In genomic region chr4:136183513-136183912, GRCh38 we compare ENCODE assay signal across 20 cellular contexts.
DNase-seq lines count a peak whose midpoint lies in the region; ATAC-seq, FAIRE-seq and TF ChIP-seq lines count a peak whose summit lies in the region.
"Had no signal": no experiment of that assay in that cellular context is flagged by ENCODE, and none has a peak within 500 bp of the region (broad histone marks: within the 10 kb centered on the region; RNA-seq: fewer than 3 reads in every experiment).

No MANE protein-coding gene starts in this region.

- ATAC-seq in stimulated activated naive CD8-positive, alpha-beta T cell treated with anti-CD3 and anti-CD28 coated beads, Interleukin-15, amount 100 ng/mL, for 72 hours, result no peak
- no peak for ATAC-seq in lower lobe of right lung
- ATAC-seq: T-helper 17 cell had no signal

- no peak overlapping the region for H3K27ac Mint-ChIP-seq in stimulated activated naive CD8-positive, alpha-beta T cell treated with anti-CD3 and anti-CD28 coated beads, Interleukin-15, amount 100 ng/mL, for 72 hours
- H3K27ac Mint-ChIP-seq: HFFc6, T-helper 17 cell had no signal

- no peak overlapping the region for H4K91ac ChIP-seq in H1 (replicated peaks; ENCODE audit: insufficient read length, low read length)

- TF ChIP-seq EP300 in H1 (IDR thresholded peaks at IDR 0.05; ENCODE audit: borderline replicate concordance in 1 of 2, low read depth in 2 of 2, low read length in 2 of 2), result no peak

- no peaks in the 10 kb centered on the region for H3K27me3 Mint-ChIP-seq in stimulated activated naive CD8-positive, alpha-beta T cell treated with anti-CD3 and anti-CD28 coated beads, Interleukin-15, amount 100 ng/mL, for 72 hours
- H3K27me3 Mint-ChIP-seq: T-helper 17 cell had no signal

- H3K4me3 ChIP-seq in H1 (ENCODE audit: extremely low read depth in 1 of 4, insufficient read depth in 2 of 4, low read depth in 3 of 4, low read length in 4 of 4) (no peak overlapping the region), lower lobe of right lung (no peak overlapping the region)
- H3K4me3 ChIP-seq: BLaER1 had no signal

- H3K4me2 ChIP-seq in H1 (ENCODE audit: insufficient read depth in 1 of 2, low read depth in 2 of 2, low read length in 2 of 2), result no peak overlapping the region
- H3K4me2 ChIP-seq: BLaER1 had no signal

- POLR2A ChIA-PET in H1 (lab: Charles Lee; ENCODE audit: partially characterized antibody), result no interaction called here

- H4K20me1 ChIP-seq in H1 (replicated peaks in 1 of 2; ENCODE audit: control insufficient read depth in 1 of 2, insufficient read depth in 2 of 2, low read length in 2 of 2), result no peaks in the 10 kb centered on the region
- H4K20me1 ChIP-seq: BLaER1 had no signal

- H3K9me3 Mint-ChIP-seq in stimulated activated naive CD8-positive, alpha-beta T cell treated with anti-CD3 and anti-CD28 coated beads, Interleukin-15, amount 100 ng/mL, for 72 hours, result peaks cover 6 to 14% of the 10 kb centered on the region in 2 donors

- H3K18ac ChIP-seq in H1 (ENCODE audit: extremely low read depth, low read length), result no peak overlapping the region

- TF ChIP-seq CTCF in H1 (IDR thresholded peaks at IDR 0.05; ENCODE audit: control extremely low read depth in 1 of 3, insufficient read depth in 1 of 3, low read depth in 1 of 3, low read length in 3 of 3), result peak; percentile 36 to 37 (median 37)
- no peak for TF ChIP-seq CTCF in lower lobe of right lung (IDR thresholded peaks at IDR 0.05)

- H2BK120ac ChIP-seq in H1 (replicated peaks; ENCODE audit: low read depth, low read length), result no peak overlapping the region

- no peak overlapping the region for H3K9ac ChIP-seq in H1 (replicated peaks in 1 of 4; ENCODE audit: extremely low read depth in 1 of 4, low read depth in 3 of 4, low read length in 3 of 4)
- H3K9ac ChIP-seq: BLaER1 had no signal

- H2AK5ac ChIP-seq in H1 (ENCODE audit: low read depth, low read length), result no peak overlapping the region

- no peak overlapping the region for H2BK12ac ChIP-seq in H1 (ENCODE audit: low read depth, low read length)

- H3K36me3 ChIP-seq in H1 (ENCODE audit: control insufficient read depth in 2 of 4, insufficient read depth in 4 of 4, low read length in 3 of 4) (no peaks in the 10 kb centered on the region), lower lobe of right lung (no peaks in the 10 kb centered on the region)
- H3K36me3 ChIP-seq: BLaER1 had no signal

- no peak overlapping the region for H4K5ac ChIP-seq in H1 (ENCODE audit: insufficient read length, low read depth, low read length)

- H3K27me3 ChIP-seq in H1 (replicated peaks in 1 of 4; ENCODE audit: control insufficient read depth in 3 of 4, extremely low read depth in 1 of 4, insufficient read depth in 3 of 4, low read length in 3 of 4) (no peaks in the 10 kb centered on the region), lower lobe of right lung (ENCODE audit: low read depth) (no peaks in the 10 kb centered on the region)
- H3K27me3 ChIP-seq: BLaER1 had no signal

- no peaks in the 10 kb centered on the region for H3K79me2 ChIP-seq in H1 (ENCODE audit: control insufficient read depth in 1 of 2, insufficient read depth in 2 of 2, low read length in 2 of 2)

- H2BK20ac ChIP-seq in H1 (ENCODE audit: low read length), result no peak overlapping the region

- H4K8ac ChIP-seq in H1 (ENCODE audit: extremely low read depth, insufficient read depth, low read length), result no peak overlapping the region

- no peaks in the 10 kb centered on the region for H3K4me1 Mint-ChIP-seq in stimulated activated naive CD8-positive, alpha-beta T cell treated with anti-CD3 and anti-CD28 coated beads, Interleukin-15, amount 100 ng/mL, for 72 hours
- H3K4me1 Mint-ChIP-seq: T-helper 17 cell had no signal

- H2BK15ac ChIP-seq in H1 (ENCODE audit: low read length), result no peak overlapping the region

- H3K4ac ChIP-seq in H1 (replicated peaks; ENCODE audit: insufficient read length, low read depth, low read length), result no peak overlapping the region

- H2BK5ac ChIP-seq in H1 (ENCODE audit: low read depth, low read length), result no peak overlapping the region

- no peaks in the 10 kb centered on the region for H3K79me1 ChIP-seq in H1 (ENCODE audit: low read depth, low read length)

- H3K56ac ChIP-seq in H1 (replicated peaks; ENCODE audit: insufficient read length, low read depth, low read length), result no peak overlapping the region

- no peak overlapping the region for H3K23ac ChIP-seq in H1 (ENCODE audit: insufficient read length)

- H3K4me3 Mint-ChIP-seq in stimulated activated naive CD8-positive, alpha-beta T cell treated with anti-CD3 and anti-CD28 coated beads, Interleukin-15, amount 100 ng/mL, for 72 hours, result no peak overlapping the region
- H3K4me3 Mint-ChIP-seq: HFFc6, T-helper 17 cell had no signal

- no peak for TF ChIP-seq POLR2A in H1 (IDR thresholded peaks at IDR 0.05; ENCODE audit: control extremely low read depth in 1 of 2, low read depth in 2 of 2, low read length in 2 of 2)

- H3K9me3 ChIP-seq in H1 (ENCODE audit: insufficient read depth in 2 of 2, low read depth in 1 of 2, low read length in 1 of 2) (no peaks in the 10 kb centered on the region), lower lobe of right lung (no peaks in the 10 kb centered on the region)
- H3K9me3 ChIP-seq: BLaER1 had no signal

- DNase-seq in NCI-H82 (lab: John Stamatoyannopoulos, UW), result peak; percentile 13
- DNase-seq in NCI-H82 treated with DMSO at 0.1 percent for 48 hours (lab: John Stamatoyannopoulos, UW; ENCODE audit: unreplicated experiment), result no peak
- DNase-seq in NAMALWA (ENCODE audit: low spot score), result peak; percentile 20
- peak in 1 of 2 experiments; percentile 15 for DNase-seq in H1 (ENCODE audit: low read depth in 1 of 2, low spot score in 2 of 2)
- DNase-seq in NCI-H2107 treated with DMSO at 0.1 percent for 48 hours (lab: John Stamatoyannopoulos, UW; ENCODE audit: unreplicated experiment), result no peak
- no peak for DNase-seq in stimulated activated naive CD8-positive, alpha-beta T cell treated with anti-CD3 and anti-CD28 coated beads, Interleukin-15, amount 100 ng/mL, for 72 hours
- no peak for DNase-seq in lower lobe of right lung
- no peak for DNase-seq in SW 1271 (lab: John Stamatoyannopoulos, UW)
- DNase-seq: 8988T, GOT3, HFFc6, KG1, NCI-H1092, NCI-H1694 treated with DMSO at 0.1 percent for 48 hours, NCI-H345, NCI-H526, OCI-M1, RPMI8226, T-helper 17 cell had no signal

- H2AFZ ChIP-seq in H1 (ENCODE audit: low read length), result no peak overlapping the region

- no peak overlapping the region for H3K14ac ChIP-seq in H1 (ENCODE audit: insufficient read length)

- intact Hi-C loops in lower lobe of right lung (cut with DNase I), result no loop called here

- WGBS in H1 (ENCODE audit: extremely low coverage in 1 of 2, insufficient coverage in 1 of 2, insufficient read length in 1 of 2, insufficient replicate concordance in 2 of 2, low coverage in 1 of 2, low lambda C conversion rate in 2 of 2, missing lambda C conversion rate in 1 of 2), 2 experiments, result 85% methylated on average over 4 of the region's 4 CpGs; no CpG with 5 or more reads in 1 of the 2 experiments

- CTCF ChIA-PET in H1 (lab: Charles Lee; ENCODE audit: partially characterized antibody), result interaction anchor here (0.6 to 1.3 kb wide), 7 partner anchors 9 to 753 kb away, joined by 3 to 4 read pairs (median 3); no protein-coding TSS in a partner anchor

- no peak for FAIRE-seq in H1 (lab: Jason Lieb, UNC)

- no peaks in the 10 kb centered on the region for H3K4me1 ChIP-seq in H1 (replicated peaks in 1 of 4; ENCODE audit: control insufficient read depth in 3 of 4, insufficient read depth in 4 of 4, low read length in 3 of 4)
- H3K4me1 ChIP-seq in lower lobe of right lung, result no peaks in the 10 kb centered on the region
- H3K4me1 ChIP-seq: BLaER1 had no signal

- H3K27ac ChIP-seq in H1 (ENCODE audit: low read depth, low read length), result no peak overlapping the region
- H3K27ac ChIP-seq in lower lobe of right lung, result no peak overlapping the region
- H3K27ac ChIP-seq: BLaER1 had no signal

- TF ChIP-seq RAD21 in H1 (IDR thresholded peaks at IDR 0.05 in 1 of 2, conservative IDR thresholded peaks at IDR 0.05 in 1 of 2; ENCODE audit: low read depth in 2 of 2, low read length in 2 of 2), result peak; percentile 42 to 53

- H3K23me2 ChIP-seq in H1 (ENCODE audit: low read depth, low read length), result no peaks in the 10 kb centered on the region

TF ChIP-seq in H1, 55 proteins besides CTCF, POLR2A, EP300 and RAD21:
- TF ChIP-seq TAF1 (IDR thresholded peaks at IDR 0.05; ENCODE audit: low read depth, low read length), result no peak
- TF ChIP-seq PHF8 (conservative IDR thresholded peaks at IDR 0.05; ENCODE audit: low read depth, low read length), result no peak
- TF ChIP-seq TCF12 (IDR thresholded peaks at IDR 0.05; ENCODE audit: low read depth, low read length), result no peak
- no peak for TF ChIP-seq BACH1 (IDR thresholded peaks at IDR 0.05; ENCODE audit: low read length)
- no peak for TF ChIP-seq ATF2 (IDR thresholded peaks at IDR 0.05; ENCODE audit: low read length)
- TF ChIP-seq RNF2 (IDR thresholded peaks at IDR 0.05; ENCODE audit: borderline replicate concordance, low read depth, low read length, missing control alignments, poor library complexity, severe bottlenecking), result no peak
- no peak for TF ChIP-seq POLR2AphosphoS5 (IDR thresholded peaks at IDR 0.05; ENCODE audit: low read depth, low read length)
- no peak for TF ChIP-seq CBX8 (IDR thresholded peaks at IDR 0.05; ENCODE audit: borderline replicate concordance, low read depth, low read length)

Comparison
In these comparisons a context has a peak if more than half of its experiments do, and no peak if none do; other contexts are left out.
1. DNase-seq: peak in NCI-H82 (single experiment) and NAMALWA (single experiment); none in NCI-H82 treated with DMSO at 0.1 percent for 48 hours (single experiment), NCI-H2107 treated with DMSO at 0.1 percent for 48 hours (single experiment), stimulated activated naive CD8-positive, alpha-beta T cell treated with anti-CD3 and anti-CD28 coated beads, Interleukin-15, amount 100 ng/mL, for 72 hours (0 of 2), lower lobe of right lung (single experiment) and SW 1271 (0 of 2).